2 cellular contexts compared by ENCODE assay signal in the genomic region with DNA sequence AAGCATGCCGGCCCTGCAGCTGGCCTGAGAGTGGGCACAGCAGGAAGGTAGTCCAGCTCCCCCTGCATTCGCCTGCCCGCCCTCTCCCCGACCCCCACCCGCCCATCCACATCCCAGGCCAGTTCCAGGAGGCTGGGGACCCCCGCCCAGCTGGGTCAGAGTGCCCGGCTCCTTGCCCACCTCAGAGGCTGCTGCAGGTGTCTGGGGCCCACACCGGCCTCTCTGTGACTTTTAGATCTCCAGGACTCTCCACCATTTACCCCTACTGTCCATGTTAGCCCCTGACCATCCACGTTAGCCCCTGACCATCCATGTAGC.
TF ChIP-seq lines count a peak whose summit lies in the region.

No MANE protein-coding gene starts in this region.

TF ChIP-seq in IMR-90, 13 proteins besides CTCF, POLR2A, EP300 and RAD21:
- TF ChIP-seq RCOR1 (IDR thresholded peaks at IDR 0.05; ENCODE audit: insufficient replicate concordance, low read length) = no peak
- no peak for TF ChIP-seq BHLHE40 (IDR thresholded peaks at IDR 0.05; ENCODE audit: low read depth, low read length)
- no peak for TF ChIP-seq USF2 (IDR thresholded peaks at IDR 0.05; ENCODE audit: low read depth, low read length)
- TF ChIP-seq MXI1 (IDR thresholded peaks at IDR 0.05; ENCODE audit: borderline replicate concordance, low read depth, low read length) = no peak
- no peak for TF ChIP-seq MAFK (IDR thresholded peaks at IDR 0.05; ENCODE audit: low read depth, low read length)
- no peak for TF ChIP-seq CHD1 (IDR thresholded peaks at IDR 0.05; ENCODE audit: low read depth, low read length)
- no peak for TF ChIP-seq FOS (IDR thresholded peaks at IDR 0.05; ENCODE audit: low read depth, low read length)
- no peak for TF ChIP-seq RFX5 (IDR thresholded peaks at IDR 0.05; ENCODE audit: low read depth, low read length)
- no peak for TF ChIP-seq NFE2L2 (IDR thresholded peaks at IDR 0.05; ENCODE audit: low read depth, low read length)
- no peak for TF ChIP-seq MAZ (IDR thresholded peaks at IDR 0.05; ENCODE audit: borderline replicate concordance, low read depth, low read length)
- TF ChIP-seq CEBPB (IDR thresholded peaks at IDR 0.05; ENCODE audit: low read depth, low read length) = no peak
- TF ChIP-seq, protein P1, sequence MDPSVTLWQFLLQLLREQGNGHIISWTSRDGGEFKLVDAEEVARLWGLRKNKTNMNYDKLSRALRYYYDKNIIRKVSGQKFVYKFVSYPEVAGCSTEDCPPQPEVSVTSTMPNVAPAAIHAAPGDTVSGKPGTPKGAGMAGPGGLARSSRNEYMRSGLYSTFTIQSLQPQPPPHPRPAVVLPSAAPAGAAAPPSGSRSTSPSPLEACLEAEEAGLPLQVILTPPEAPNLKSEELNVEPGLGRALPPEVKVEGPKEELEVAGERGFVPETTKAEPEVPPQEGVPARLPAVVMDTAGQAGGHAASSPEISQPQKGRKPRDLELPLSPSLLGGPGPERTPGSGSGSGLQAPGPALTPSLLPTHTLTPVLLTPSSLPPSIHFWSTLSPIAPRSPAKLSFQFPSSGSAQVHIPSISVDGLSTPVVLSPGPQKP (IDR thresholded peaks at IDR 0.05; ENCODE audit: borderline replicate concordance, low read depth, low read length) = no peak
- TF ChIP-seq SMC3 (IDR thresholded peaks at IDR 0.05; ENCODE audit: low read depth, low read length) = no peak

TF ChIP-seq in GM23338, 12 proteins besides CTCF, POLR2A, EP300 and RAD21:
- no peak for TF ChIP-seq ZNF114 (CRISPR knock-in tag; IDR thresholded peaks at IDR 0.05)
- no peak for TF ChIP-seq POLR2AphosphoS5 (IDR thresholded peaks at IDR 0.05; ENCODE audit: low read depth)
- no peak for TF ChIP-seq EZH2phosphoT487 (IDR thresholded peaks at IDR 0.05; ENCODE audit: unreplicated experiment)
- TF ChIP-seq ZNF331 (CRISPR knock-in tag; IDR thresholded peaks at IDR 0.05; ENCODE audit: low read depth) = no peak
- no peak for TF ChIP-seq EZH2 (IDR thresholded peaks at IDR 0.05; ENCODE audit: low read depth, unreplicated experiment)
- TF ChIP-seq CREB1 (CRISPR knock-in tag; IDR thresholded peaks at IDR 0.05; ENCODE audit: low read depth) = no peak
- TF ChIP-seq NANOG (IDR thresholded peaks at IDR 0.05; ENCODE audit: borderline replicate concordance) = no peak
- TF ChIP-seq STAT1 (IDR thresholded peaks at IDR 0.05; ENCODE audit: unreplicated experiment) = no peak
- no peak for TF ChIP-seq JUNB (IDR thresholded peaks at IDR 0.05; ENCODE audit: unreplicated experiment)
- TF ChIP-seq, protein P2, sequence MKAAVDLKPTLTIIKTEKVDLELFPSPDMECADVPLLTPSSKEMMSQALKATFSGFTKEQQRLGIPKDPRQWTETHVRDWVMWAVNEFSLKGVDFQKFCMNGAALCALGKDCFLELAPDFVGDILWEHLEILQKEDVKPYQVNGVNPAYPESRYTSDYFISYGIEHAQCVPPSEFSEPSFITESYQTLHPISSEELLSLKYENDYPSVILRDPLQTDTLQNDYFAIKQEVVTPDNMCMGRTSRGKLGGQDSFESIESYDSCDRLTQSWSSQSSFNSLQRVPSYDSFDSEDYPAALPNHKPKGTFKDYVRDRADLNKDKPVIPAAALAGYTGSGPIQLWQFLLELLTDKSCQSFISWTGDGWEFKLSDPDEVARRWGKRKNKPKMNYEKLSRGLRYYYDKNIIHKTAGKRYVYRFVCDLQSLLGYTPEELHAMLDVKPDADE (IDR thresholded peaks at IDR 0.05) = no peak
- TF ChIP-seq, protein P3, sequence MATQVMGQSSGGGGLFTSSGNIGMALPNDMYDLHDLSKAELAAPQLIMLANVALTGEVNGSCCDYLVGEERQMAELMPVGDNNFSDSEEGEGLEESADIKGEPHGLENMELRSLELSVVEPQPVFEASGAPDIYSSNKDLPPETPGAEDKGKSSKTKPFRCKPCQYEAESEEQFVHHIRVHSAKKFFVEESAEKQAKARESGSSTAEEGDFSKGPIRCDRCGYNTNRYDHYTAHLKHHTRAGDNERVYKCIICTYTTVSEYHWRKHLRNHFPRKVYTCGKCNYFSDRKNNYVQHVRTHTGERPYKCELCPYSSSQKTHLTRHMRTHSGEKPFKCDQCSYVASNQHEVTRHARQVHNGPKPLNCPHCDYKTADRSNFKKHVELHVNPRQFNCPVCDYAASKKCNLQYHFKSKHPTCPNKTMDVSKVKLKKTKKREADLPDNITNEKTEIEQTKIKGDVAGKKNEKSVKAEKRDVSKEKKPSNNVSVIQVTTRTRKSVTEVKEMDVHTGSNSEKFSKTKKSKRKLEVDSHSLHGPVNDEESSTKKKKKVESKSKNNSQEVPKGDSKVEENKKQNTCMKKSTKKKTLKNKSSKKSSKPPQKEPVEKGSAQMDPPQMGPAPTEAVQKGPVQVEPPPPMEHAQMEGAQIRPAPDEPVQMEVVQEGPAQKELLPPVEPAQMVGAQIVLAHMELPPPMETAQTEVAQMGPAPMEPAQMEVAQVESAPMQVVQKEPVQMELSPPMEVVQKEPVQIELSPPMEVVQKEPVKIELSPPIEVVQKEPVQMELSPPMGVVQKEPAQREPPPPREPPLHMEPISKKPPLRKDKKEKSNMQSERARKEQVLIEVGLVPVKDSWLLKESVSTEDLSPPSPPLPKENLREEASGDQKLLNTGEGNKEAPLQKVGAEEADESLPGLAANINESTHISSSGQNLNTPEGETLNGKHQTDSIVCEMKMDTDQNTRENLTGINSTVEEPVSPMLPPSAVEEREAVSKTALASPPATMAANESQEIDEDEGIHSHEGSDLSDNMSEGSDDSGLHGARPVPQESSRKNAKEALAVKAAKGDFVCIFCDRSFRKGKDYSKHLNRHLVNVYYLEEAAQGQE (IDR thresholded peaks at IDR 0.05; ENCODE audit: unreplicated experiment) = no peak
- TF ChIP-seq, protein P4, sequence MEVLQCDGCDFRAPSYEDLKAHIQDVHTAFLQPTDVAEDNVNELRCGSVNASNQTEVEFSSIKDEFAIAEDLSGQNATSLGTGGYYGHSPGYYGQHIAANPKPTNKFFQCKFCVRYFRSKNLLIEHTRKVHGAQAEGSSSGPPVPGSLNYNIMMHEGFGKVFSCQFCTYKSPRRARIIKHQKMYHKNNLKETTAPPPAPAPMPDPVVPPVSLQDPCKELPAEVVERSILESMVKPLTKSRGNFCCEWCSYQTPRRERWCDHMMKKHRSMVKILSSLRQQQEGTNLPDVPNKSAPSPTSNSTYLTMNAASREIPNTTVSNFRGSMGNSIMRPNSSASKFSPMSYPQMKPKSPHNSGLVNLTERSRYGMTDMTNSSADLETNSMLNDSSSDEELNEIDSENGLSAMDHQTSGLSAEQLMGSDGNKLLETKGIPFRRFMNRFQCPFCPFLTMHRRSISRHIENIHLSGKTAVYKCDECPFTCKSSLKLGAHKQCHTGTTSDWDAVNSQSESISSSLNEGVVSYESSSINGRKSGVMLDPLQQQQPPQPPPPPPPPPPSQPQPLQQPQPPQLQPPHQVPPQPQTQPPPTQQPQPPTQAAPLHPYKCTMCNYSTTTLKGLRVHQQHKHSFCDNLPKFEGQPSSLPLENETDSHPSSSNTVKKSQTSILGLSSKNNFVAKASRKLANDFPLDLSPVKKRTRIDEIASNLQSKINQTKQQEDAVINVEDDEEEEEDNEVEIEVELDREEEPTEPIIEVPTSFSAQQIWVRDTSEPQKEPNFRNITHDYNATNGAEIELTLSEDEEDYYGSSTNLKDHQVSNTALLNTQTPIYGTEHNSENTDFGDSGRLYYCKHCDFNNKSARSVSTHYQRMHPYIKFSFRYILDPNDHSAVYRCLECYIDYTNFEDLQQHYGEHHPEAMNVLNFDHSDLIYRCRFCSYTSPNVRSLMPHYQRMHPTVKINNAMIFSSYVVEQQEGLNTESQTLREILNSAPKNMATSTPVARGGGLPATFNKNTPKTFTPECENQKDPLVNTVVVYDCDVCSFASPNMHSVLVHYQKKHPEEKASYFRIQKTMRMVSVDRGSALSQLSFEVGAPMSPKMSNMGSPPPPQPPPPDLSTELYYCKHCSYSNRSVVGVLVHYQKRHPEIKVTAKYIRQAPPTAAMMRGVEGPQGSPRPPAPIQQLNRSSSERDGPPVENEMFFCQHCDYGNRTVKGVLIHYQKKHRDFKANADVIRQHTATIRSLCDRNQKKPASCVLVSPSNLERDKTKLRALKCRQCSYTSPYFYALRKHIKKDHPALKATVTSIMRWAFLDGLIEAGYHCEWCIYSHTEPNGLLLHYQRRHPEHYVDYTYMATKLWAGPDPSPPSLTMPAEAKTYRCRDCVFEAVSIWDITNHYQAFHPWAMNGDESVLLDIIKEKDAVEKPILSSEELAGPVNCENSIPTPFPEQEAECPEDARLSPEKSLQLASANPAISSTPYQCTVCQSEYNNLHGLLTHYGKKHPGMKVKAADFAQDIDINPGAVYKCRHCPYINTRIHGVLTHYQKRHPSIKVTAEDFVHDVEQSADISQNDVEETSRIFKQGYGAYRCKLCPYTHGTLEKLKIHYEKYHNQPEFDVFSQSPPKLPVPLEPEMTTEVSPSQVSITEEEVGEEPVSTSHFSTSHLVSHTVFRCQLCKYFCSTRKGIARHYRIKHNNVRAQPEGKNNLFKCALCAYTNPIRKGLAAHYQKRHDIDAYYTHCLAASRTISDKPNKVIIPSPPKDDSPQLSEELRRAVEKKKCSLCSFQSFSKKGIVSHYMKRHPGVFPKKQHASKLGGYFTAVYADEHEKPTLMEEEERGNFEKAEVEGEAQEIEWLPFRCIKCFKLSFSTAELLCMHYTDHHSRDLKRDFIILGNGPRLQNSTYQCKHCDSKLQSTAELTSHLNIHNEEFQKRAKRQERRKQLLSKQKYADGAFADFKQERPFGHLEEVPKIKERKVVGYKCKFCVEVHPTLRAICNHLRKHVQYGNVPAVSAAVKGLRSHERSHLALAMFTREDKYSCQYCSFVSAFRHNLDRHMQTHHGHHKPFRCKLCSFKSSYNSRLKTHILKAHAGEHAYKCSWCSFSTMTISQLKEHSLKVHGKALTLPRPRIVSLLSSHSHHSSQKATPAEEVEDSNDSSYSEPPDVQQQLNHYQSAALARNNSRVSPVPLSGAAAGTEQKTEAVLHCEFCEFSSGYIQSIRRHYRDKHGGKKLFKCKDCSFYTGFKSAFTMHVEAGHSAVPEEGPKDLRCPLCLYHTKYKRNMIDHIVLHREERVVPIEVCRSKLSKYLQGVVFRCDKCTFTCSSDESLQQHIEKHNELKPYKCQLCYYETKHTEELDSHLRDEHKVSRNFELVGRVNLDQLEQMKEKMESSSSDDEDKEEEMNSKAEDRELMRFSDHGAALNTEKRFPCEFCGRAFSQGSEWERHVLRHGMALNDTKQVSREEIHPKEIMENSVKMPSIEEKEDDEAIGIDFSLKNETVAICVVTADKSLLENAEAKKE (CRISPR knock-in tag; IDR thresholded peaks at IDR 0.05) = no peak
TF ChIP-seq in GM23338: peak in this region for 0.
